22 cellular contexts compared by ENCODE assay signal in the genomic region with DNA sequence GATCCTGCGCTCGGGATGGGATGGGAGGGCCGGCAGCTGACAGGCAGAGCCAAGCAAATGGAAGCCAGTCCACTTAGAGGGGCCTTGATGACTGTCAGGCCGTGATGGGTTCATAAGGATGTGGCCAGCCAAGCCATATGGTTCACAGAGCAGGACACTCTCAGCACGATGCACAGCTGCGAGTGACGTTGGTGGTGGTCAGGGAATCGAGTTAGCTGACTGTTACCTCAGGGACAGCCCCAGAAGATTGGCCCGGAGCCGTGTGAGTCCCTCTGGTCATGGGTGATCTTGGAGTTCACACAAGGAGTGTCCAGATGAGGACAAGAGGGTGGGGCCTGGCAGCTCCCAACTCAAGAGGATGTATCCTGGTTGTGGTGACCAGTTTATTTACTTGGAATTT.
"Had no signal": no experiment of that assay in that cellular context is flagged by ENCODE, and none has a peak within 500 bp of the region (broad histone marks: within the 10 kb centered on the region; RNA-seq: fewer than 3 reads in every experiment).

No MANE protein-coding gene starts in this region.

- H3K9me3 Mint-ChIP-seq: activated CD4-positive, alpha-beta memory T cell treated with anti-CD3 and anti-CD28 coated beads, Interleukin-2, amount 10 ng/mL, durations not matched to agents 7 days and 5 days; activated CD4-positive, alpha-beta T cell treated with anti-CD3 and anti-CD28 coated beads, Interleukin-2, amount 10 ng/mL, durations not matched to agents 24 days and 14 days; activated naive CD4-positive, alpha-beta T cell treated with anti-CD3 and anti-CD28 coated beads, Interleukin-2, amount 10 ng/mL, durations not matched to agents 7 days and 5 days; activated T-cell treated with anti-CD3 and anti-CD28 coated beads, Interleukin-2, amount 50 U/mL, for 72 hours; dendritic cell treated with granulocyte-macrophage colony-stimulating factor and Interleukin-4, amounts not matched to agents 40 ng/mL and 50 ng/mL, for 4 days; mesothelial cell of epicardium; natural killer cell treated with Interleukin-12 subunit alpha and Interleukin-12 subunit beta and Interleukin-15 and Interleukin-18, amount 100 ng/mL, for 72 hours had no signal

- H3K4me1 ChIP-seq: psoas muscle had no signal

- H3K27me3 ChIP-seq: neutrophil, ovary, tibial artery had no signal

- H3K9me3 ChIP-seq: neutrophil, ovary, psoas muscle, tibial artery had no signal

- H3K4me3 Mint-ChIP-seq: activated CD4-positive, alpha-beta memory T cell treated with anti-CD3 and anti-CD28 coated beads, Interleukin-2, amount 10 ng/mL, durations not matched to agents 7 days and 5 days; activated CD4-positive, alpha-beta T cell treated with anti-CD3 and anti-CD28 coated beads, Interleukin-2, amount 10 ng/mL, durations not matched to agents 24 days and 14 days; activated naive CD4-positive, alpha-beta T cell treated with anti-CD3 and anti-CD28 coated beads, Interleukin-2, amount 10 ng/mL, durations not matched to agents 7 days and 5 days; activated T-cell treated with anti-CD3 and anti-CD28 coated beads, Interleukin-2, amount 50 U/mL, for 72 hours; dendritic cell treated with granulocyte-macrophage colony-stimulating factor and Interleukin-4, amounts not matched to agents 40 ng/mL and 50 ng/mL, for 4 days; mesothelial cell of epicardium; natural killer cell treated with Interleukin-12 subunit alpha and Interleukin-12 subunit beta and Interleukin-15 and Interleukin-18, amount 100 ng/mL, for 72 hours; stimulated activated naive CD8-positive, alpha-beta T cell treated with anti-CD3 and anti-CD28 coated beads, Interleukin-15, amount 100 ng/mL, for 72 hours had no signal

- H3K4me1 Mint-ChIP-seq: activated CD4-positive, alpha-beta memory T cell treated with anti-CD3 and anti-CD28 coated beads, Interleukin-2, amount 10 ng/mL, durations not matched to agents 7 days and 5 days; activated naive CD4-positive, alpha-beta T cell treated with anti-CD3 and anti-CD28 coated beads, Interleukin-2, amount 10 ng/mL, durations not matched to agents 7 days and 5 days; stimulated activated naive CD8-positive, alpha-beta T cell treated with anti-CD3 and anti-CD28 coated beads, Interleukin-15, amount 100 ng/mL, for 72 hours had no signal

- H3K27ac Mint-ChIP-seq: activated CD4-positive, alpha-beta memory T cell treated with anti-CD3 and anti-CD28 coated beads, Interleukin-2, amount 10 ng/mL, durations not matched to agents 7 days and 5 days; activated CD4-positive, alpha-beta T cell treated with anti-CD3 and anti-CD28 coated beads, Interleukin-2, amount 10 ng/mL, durations not matched to agents 24 days and 14 days; activated naive CD4-positive, alpha-beta T cell treated with anti-CD3 and anti-CD28 coated beads, Interleukin-2, amount 10 ng/mL, durations not matched to agents 7 days and 5 days; activated T-cell treated with anti-CD3 and anti-CD28 coated beads, Interleukin-2, amount 50 U/mL, for 72 hours; dendritic cell treated with granulocyte-macrophage colony-stimulating factor and Interleukin-4, amounts not matched to agents 40 ng/mL and 50 ng/mL, for 4 days; mesothelial cell of epicardium; natural killer cell treated with Interleukin-12 subunit alpha and Interleukin-12 subunit beta and Interleukin-15 and Interleukin-18, amount 100 ng/mL, for 72 hours; stimulated activated naive CD8-positive, alpha-beta T cell treated with anti-CD3 and anti-CD28 coated beads, Interleukin-15, amount 100 ng/mL, for 72 hours had no signal

- H3K27me3 Mint-ChIP-seq: activated CD4-positive, alpha-beta memory T cell treated with anti-CD3 and anti-CD28 coated beads, Interleukin-2, amount 10 ng/mL, durations not matched to agents 7 days and 5 days; dendritic cell treated with granulocyte-macrophage colony-stimulating factor and Interleukin-4, amounts not matched to agents 40 ng/mL and 50 ng/mL, for 4 days had no signal

- DNase-seq: activated CD4-positive, alpha-beta memory T cell treated with anti-CD3 and anti-CD28 coated beads, Interleukin-2, amount 10 ng/mL, durations not matched to agents 7 days and 5 days; activated CD4-positive, alpha-beta T cell treated with anti-CD3 and anti-CD28 coated beads, Interleukin-2, amount 10 ng/mL, durations not matched to agents 24 days and 14 days; activated effector memory CD4-positive, alpha-beta T cell treated with anti-CD3 and anti-CD28 coated beads, Interleukin-2, amount 50 U/mL, for 16 hours; activated naive CD4-positive, alpha-beta T cell treated with anti-CD3 and anti-CD28 coated beads, Interleukin-2, amount 10 ng/mL, durations not matched to agents 7 days and 5 days; activated T-cell treated with anti-CD3 and anti-CD28 coated beads, Interleukin-2, amount 50 U/mL, for 72 hours; amygdala; effector CD8-positive, alpha-beta T cell; erythroblast; head of caudate nucleus; ovary; psoas muscle; right cardiac atrium; stimulated activated CD4-positive, alpha-beta T cell treated with anti-CD3 and anti-CD28 coated beads, Interleukin-12 subunit alpha, Interleukin-12 subunit beta, amount 100 ng/mL, for 4 hours; stimulated activated CD4-positive, alpha-beta T cell treated with anti-CD3 and anti-CD28 coated beads, Interleukin-4, amount 100 ng/mL, for 4 hours; stimulated activated naive CD8-positive, alpha-beta T cell treated with anti-CD3 and anti-CD28 coated beads, Interleukin-15, amount 100 ng/mL, for 72 hours; tibial artery had no signal

- H3K36me3 Mint-ChIP-seq: activated naive CD4-positive, alpha-beta T cell treated with anti-CD3 and anti-CD28 coated beads, Interleukin-2, amount 10 ng/mL, durations not matched to agents 7 days and 5 days; natural killer cell treated with Interleukin-12 subunit alpha and Interleukin-12 subunit beta and Interleukin-15 and Interleukin-18, amount 100 ng/mL, for 72 hours had no signal

- H3K27ac ChIP-seq: neutrophil, ovary, psoas muscle, tibial artery had no signal

- H3K4me3 ChIP-seq: lung, ovary, psoas muscle, tibial artery had no signal

- H3K36me3 ChIP-seq: neutrophil, ovary had no signal

- ATAC-seq: activated CD4-positive, CD25-positive, alpha-beta regulatory T cell treated with anti-CD3 and anti-CD28 coated beads, Interleukin-2, amount 50 U/mL, for 24 hours; activated T-cell treated with anti-CD3 and anti-CD28 coated beads, Interleukin-2, amount 50 U/mL, for 72 hours; stimulated activated naive CD8-positive, alpha-beta T cell treated with anti-CD3 and anti-CD28 coated beads, Interleukin-15, amount 100 ng/mL, for 72 hours had no signal
